ENCODE assay signal across 1 cellular context in the genomic region with DNA sequence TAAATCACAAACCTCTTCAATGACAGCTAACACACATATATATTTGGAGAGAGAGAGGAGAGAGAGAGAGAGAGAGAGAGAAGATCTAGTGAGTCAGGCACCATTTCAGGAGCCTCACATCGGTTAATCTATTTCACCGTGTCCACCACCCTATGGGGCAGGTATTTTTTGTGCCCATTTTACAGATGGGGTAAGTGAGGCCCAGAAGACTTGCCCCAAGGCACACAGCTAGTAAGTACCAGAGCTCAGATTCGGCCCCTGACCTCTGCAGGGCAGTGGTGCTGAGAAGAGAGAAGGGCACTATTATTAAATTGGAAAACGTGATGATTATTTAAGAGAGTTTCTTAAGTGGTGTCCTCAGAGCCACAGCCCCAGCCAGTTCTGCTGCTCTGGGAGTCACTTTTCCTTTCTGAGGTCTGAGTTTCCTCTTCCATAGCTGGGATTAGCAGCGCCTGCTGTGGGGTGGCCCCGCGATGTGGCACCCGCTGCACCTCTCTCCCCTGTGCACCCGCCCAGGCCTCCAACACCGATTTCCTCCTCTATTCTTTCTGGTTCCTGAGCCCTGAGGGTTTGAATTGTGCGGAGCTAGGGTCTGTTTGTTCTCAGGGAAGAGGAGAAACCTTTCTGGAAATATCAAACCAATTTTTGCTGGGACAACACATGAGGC.
TF ChIP-seq lines count a peak whose summit lies in the region.

No MANE protein-coding gene starts in this region.

TF ChIP-seq in K562, 482 proteins besides CTCF, POLR2A, EP300 and RAD21 (continued from another document):
- TF ChIP-seq ZBTB1 (CRISPR knock-in tag; IDR thresholded peaks at IDR 0.05; ENCODE audit: borderline replicate concordance, low read depth) (no peak), RBM39 (optimal IDR thresholded peaks at IDR 0.05; ENCODE audit: low read depth, low read length) (no peak), CHD4 (IDR thresholded peaks at IDR 0.05; ENCODE audit: insufficient read depth, insufficient replicate concordance, low read depth, low read length, poor library complexity, severe bottlenecking) (no peak)
